In the genomic region with DNA sequence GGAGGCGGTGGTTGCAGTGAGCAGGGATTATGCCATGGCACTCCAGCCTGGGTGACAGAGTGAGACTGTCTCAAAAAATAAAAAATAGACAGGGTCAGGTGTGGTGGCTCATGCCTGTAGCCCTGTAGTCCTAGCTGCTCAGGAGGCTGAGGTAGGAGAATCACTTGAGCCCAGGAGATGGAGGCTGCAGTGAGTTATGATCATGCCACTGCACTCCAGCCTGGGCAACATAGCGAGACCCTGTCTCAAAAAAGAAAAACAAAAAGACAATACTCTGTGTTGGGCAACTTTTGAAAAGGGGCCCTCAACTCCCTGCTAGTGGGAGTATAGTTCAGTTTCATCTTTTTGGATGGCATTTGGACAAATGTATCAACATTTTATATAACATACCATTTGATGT, we compare ENCODE assay signal across 3 cellular contexts. TPM values are rescaled to one million over a fixed set of nuclear protein-coding genes. Genes with fewer than 3 reads are reported as not detected.
"Had no signal": no experiment of that assay in that cellular context is flagged by ENCODE, and none has a peak within 500 bp of the region (broad histone marks: within the 10 kb centered on the region; RNA-seq: fewer than 3 reads in every experiment).

No MANE protein-coding gene starts in this region.

RNA-seq across cellular contexts. Expression of a gene that starts 5.0 kb away (rescaled TPM):
- total RNA-seq: kidney epithelial cell, mammary epithelial cell had no signal
- polyA plus RNA-seq: keratinocyte had no signal
